11 cellular contexts compared by ENCODE assay signal in the genomic region with DNA sequence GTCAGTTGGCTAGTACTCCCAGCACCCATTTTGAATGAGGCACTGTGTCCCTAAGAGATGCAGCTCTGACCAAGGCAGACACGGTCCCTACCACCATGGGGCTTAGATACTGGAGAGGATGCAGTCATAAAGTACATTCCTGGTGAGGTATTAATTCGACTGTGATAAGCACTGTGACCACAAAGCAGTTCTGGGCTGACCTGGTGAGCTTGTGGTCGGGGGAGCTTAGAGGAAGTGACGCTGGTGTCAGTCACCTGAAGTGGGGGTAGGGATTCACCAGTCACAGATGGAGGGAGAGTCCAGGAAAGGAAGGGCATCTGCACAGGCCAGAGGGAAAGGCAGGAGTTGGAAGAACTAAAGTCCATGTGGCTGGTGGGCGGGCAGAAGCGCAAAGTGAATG. TPM values are rescaled to one million over a fixed set of nuclear protein-coding genes. Genes with fewer than 3 reads are reported as not detected.
DNase-seq lines count a peak whose midpoint lies in the region; ATAC-seq and TF ChIP-seq lines count a peak whose summit lies in the region.
"Had no signal": no experiment of that assay in that cellular context is flagged by ENCODE, and none has a peak within 500 bp of the region (broad histone marks: within the 10 kb centered on the region; RNA-seq: fewer than 3 reads in every experiment).

No MANE protein-coding gene starts in this region.

- H3K9me3 Mint-ChIP-seq in WTC11: no peaks in the 10 kb centered on the region
- H3K9me3 Mint-ChIP-seq in T-cell: no peaks in the 10 kb centered on the region
- H3K9me3 Mint-ChIP-seq: CD4-positive, alpha-beta memory T cell had no signal

- H3K9me2 ChIP-seq in GM23248 (ENCODE audit: insufficient read depth): no peaks in the 10 kb centered on the region

- H3K4me3 ChIP-seq in GM23248 (no peak overlapping the region), RWPE2 (ENCODE audit: severe bottlenecking) (no peak overlapping the region), fibroblast of the aortic adventitia (ENCODE audit: low read depth, low read length) (no peak overlapping the region)
- H3K4me3 ChIP-seq: skin epidermis had no signal

- no peak overlapping the region for H3K9ac ChIP-seq in GM23248

- peak; percentile 43; the same call in 1 of the 3 replicates for ATAC-seq in RWPE2 (ENCODE audit: low read depth)
- no peak for ATAC-seq in WTC11
- ATAC-seq in T-cell (replicated peaks in 1 of 4): no peak

- in situ Hi-C loops in GM23248 (cut with MboI): no loop called here

- H3K4me1 Mint-ChIP-seq in WTC11: peaks cover 10% of the 10 kb centered on the region; the same call in 1 of the 2 replicates
- peaks cover 6 to 16% (median 6%) of the 10 kb centered on the region in 3 donors for H3K4me1 Mint-ChIP-seq in T-cell

- peaks cover 68% of the 10 kb centered on the region for H3K79me2 ChIP-seq in GM23248 (ENCODE audit: insufficient read depth)

- no peak overlapping the region for H3K27ac ChIP-seq in GM23248
- H3K27ac ChIP-seq in RWPE2 (ENCODE audit: poor library complexity, severe bottlenecking): peak overlapping the region; percentile 10
- H3K27ac ChIP-seq: skin epidermis had no signal

- H3K36me3 Mint-ChIP-seq in WTC11: no peaks in the 10 kb centered on the region
- peaks cover 5% of the 10 kb centered on the region for H3K36me3 Mint-ChIP-seq in T-cell

- H3K27me3 ChIP-seq in GM23248 (replicated peaks; ENCODE audit: insufficient read depth): no peaks in the 10 kb centered on the region
- no peaks in the 10 kb centered on the region for H3K27me3 ChIP-seq in RWPE2 (ENCODE audit: insufficient read depth, poor library complexity, severe bottlenecking)

- CTCF ChIA-PET in WTC11 (lab: Charles Lee): no interaction called here
- CTCF ChIA-PET in T-cell (lab: Charles Lee): no interaction called here

- POLR2A ChIA-PET in WTC11 (lab: Charles Lee) (no interaction called here), T-cell (lab: Charles Lee) (interaction anchor here in 1 of 2 donors (0.6 kb wide), 1 partner anchor 330 kb away, joined by 3 read pairs; no protein-coding TSS in a partner anchor)

- DNase-seq in CMK (ENCODE audit: low read depth) (peak; percentile 11), GM23248 (peak; percentile 21), RWPE2 (ENCODE audit: low spot score) (no peak), fibroblast of the aortic adventitia (ENCODE audit: low read depth) (peak; percentile 7), WTC11 (ENCODE audit: low spot score) (no peak), T-cell (no peak), DMS79 (lab: John Stamatoyannopoulos, UW) (no peak), medulla oblongata (ENCODE audit: extremely low spot score) (no peak)
- DNase-seq: CD4-positive, alpha-beta memory T cell; NCI-H1105 had no signal

- TF ChIP-seq CTCF in RWPE2 (IDR thresholded peaks at IDR 0.05; ENCODE audit: poor library complexity, severe bottlenecking) (no peak), fibroblast of the aortic adventitia (IDR thresholded peaks at IDR 0.05; ENCODE audit: insufficient read depth, low read length) (no peak), WTC11 (IDR thresholded peaks at IDR 0.05) (no peak)

- H3K27ac Mint-ChIP-seq in WTC11: no peak overlapping the region; the same call in 1 of the 2 replicates
- peak overlapping the region in 1 of 2 donors; percentile 31 for H3K27ac Mint-ChIP-seq in T-cell

- H3K27me3 Mint-ChIP-seq in WTC11 (ENCODE audit: low read depth): no peaks in the 10 kb centered on the region
- no peaks in the 10 kb centered on the region for H3K27me3 Mint-ChIP-seq in T-cell
- H3K27me3 Mint-ChIP-seq: CD4-positive, alpha-beta memory T cell had no signal

- 57 to 63% methylated on average over 5 to 6 of the region's 6 CpGs for WGBS in GM23248 (ENCODE audit: low coverage in 1 of 2, low lambda C conversion rate in 2 of 2, missing lambda C conversion rate in 2 of 2), 2 experiments

- H3K36me3 ChIP-seq in GM23248 (ENCODE audit: low read depth): no peaks in the 10 kb centered on the region
- peaks cover 2% of the 10 kb centered on the region; the same call in 1 of the 2 replicates for H3K36me3 ChIP-seq in RWPE2 (ENCODE audit: low read depth)

- no peaks in the 10 kb centered on the region for H3K9me3 ChIP-seq in GM23248 (ENCODE audit: low read depth)
- no peaks in the 10 kb centered on the region for H3K9me3 ChIP-seq in RWPE2 (ENCODE audit: severe bottlenecking)

- H3F3A ChIP-seq in GM23248 (ENCODE audit: insufficient read depth): no peaks in the 10 kb centered on the region

- H3K4me3 Mint-ChIP-seq in WTC11: no peak overlapping the region
- H3K4me3 Mint-ChIP-seq in T-cell: no peak overlapping the region
- H3K4me3 Mint-ChIP-seq: CD4-positive, alpha-beta memory T cell had no signal

- H3K4me2 ChIP-seq in GM23248 (ENCODE audit: unreplicated experiment): no peak overlapping the region

- H3K4me1 ChIP-seq in GM23248 (ENCODE audit: insufficient read depth): no peaks in the 10 kb centered on the region
- no peaks in the 10 kb centered on the region for H3K4me1 ChIP-seq in RWPE2 (ENCODE audit: insufficient read depth, poor library complexity, severe bottlenecking)

- no peaks in the 10 kb centered on the region for H4K20me1 ChIP-seq in GM23248 (ENCODE audit: insufficient read depth)

- H2AFZ ChIP-seq in GM23248: no peak overlapping the region

TF ChIP-seq in WTC11, 78 proteins besides CTCF, POLR2A, EP300 and RAD21:
- no peak for TF ChIP-seq TCF7 (CRISPR knock-in tag; IDR thresholded peaks at IDR 0.05; ENCODE audit: low read depth)

RNA-seq across cellular contexts. Expression of a gene that starts 15.8 kb away (rescaled TPM):
- 0.13 and 0.43 TPM in 2 replicates for total RNA-seq in GM23248 (2014; rRNA removed; shearing (Covaris generic))
- 0.18 and 0.23 TPM in 2 replicates for polyA plus RNA-seq in GM23248 (2016; fragmentation: Nextera tagmentation; extraction: Ambion mirVana)
- total RNA-seq in fibroblast of the aortic adventitia (ENCODE audit: low replicate concordance) (0.18 TPM in 1 of 2 replicates, not detected in the other), WTC11 (2021) (1.4 to 2.2 TPM (median 2.2 TPM) in 3 replicates), T-cell (under 1 TPM; 0.38 to 0.79 (median 0.45) TPM)

RNA-seq across cellular contexts. Expression of a gene that starts 57.7 kb away (rescaled TPM):
- 7.8 and 8.2 TPM in 2 replicates for total RNA-seq in GM23248 (2014; rRNA removed; shearing (Covaris generic))
- 3.0 and 6.4 TPM in 2 replicates for polyA plus RNA-seq in GM23248 (2016; fragmentation: Nextera tagmentation; extraction: Ambion mirVana)
- total RNA-seq in fibroblast of the aortic adventitia (ENCODE audit: low replicate concordance): 9.1 and 39.6 TPM in 2 replicates
- total RNA-seq in WTC11 (2021): 7.3 to 9.0 TPM (median 7.9 TPM) in 3 replicates
- 10 to 100 TPM; 34.2 to 80.9 (median 44.6) TPM for total RNA-seq in T-cell

Comparison
In these comparisons a context has a peak if more than half of its experiments do, and no peak if none do; other contexts are left out.
1. DNase-seq: peak in CMK (single experiment), GM23248 (single experiment) and fibroblast of the aortic adventitia (single experiment); none in RWPE2 (single experiment), WTC11 (single experiment), T-cell (0 of 34), DMS79 (single experiment) and medulla oblongata (single experiment).